Comparison of ENCODE assay signal across 27 cellular contexts in the genomic region with DNA sequence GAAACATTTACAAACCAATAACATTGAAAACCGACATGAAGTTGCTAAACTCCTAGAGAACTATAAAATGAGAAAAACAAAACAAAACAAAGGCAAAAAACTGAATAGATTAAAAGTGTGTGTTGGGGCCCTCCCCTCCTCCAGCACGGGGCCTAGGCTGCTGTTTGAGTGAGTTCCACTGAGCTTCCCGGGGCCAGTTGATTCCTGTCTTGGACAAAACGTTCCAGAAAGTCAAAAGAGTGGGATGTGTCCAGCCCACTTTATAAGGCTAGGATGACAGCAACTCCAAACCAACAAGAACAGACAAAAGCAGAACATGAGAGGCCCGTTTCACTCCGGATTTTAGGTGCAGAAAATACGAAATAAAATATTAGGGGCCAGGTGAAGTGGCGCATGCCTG. TPM values are rescaled to one million over a fixed set of nuclear protein-coding genes. Genes with fewer than 3 reads are reported as not detected.
DNase-seq lines count a peak whose midpoint lies in the region; ATAC-seq and TF ChIP-seq lines count a peak whose summit lies in the region.
"Had no signal": no experiment of that assay in that cellular context is flagged by ENCODE, and none has a peak within 500 bp of the region (broad histone marks: within the 10 kb centered on the region; RNA-seq: fewer than 3 reads in every experiment).

No MANE protein-coding gene starts in this region.

- WGBS in mammary epithelial cell (ENCODE audit: low coverage, missing lambda C conversion rate), result 3% methylated on average over 8 of the region's 8 CpGs

- intact Hi-C loops in mammary epithelial cell (cut with micrococcal nuclease), result no loop called here

- H3K9ac ChIP-seq in mammary epithelial cell (ENCODE audit: insufficient read depth, low read length), result peak overlapping the region; percentile 31

- ATAC-seq in CD4-positive, CD25-positive, alpha-beta regulatory T cell (ENCODE audit: low read depth in 2 of 2), result no peak
- no peak for ATAC-seq in HG03135 (IDR thresholded peaks at IDR 0.05; ENCODE audit: unreplicated experiment)
- ATAC-seq: activated CD4-positive, CD25-positive, alpha-beta regulatory T cell treated with anti-CD3 and anti-CD28 coated beads, Interleukin-2, amount 50 U/mL, for 24 hours; effector memory CD8-positive, alpha-beta T cell; lower lobe of right lung had no signal

- H3K4me3 Mint-ChIP-seq in CD4-positive, CD25-positive, alpha-beta regulatory T cell, result no peak overlapping the region
- no peak overlapping the region for H3K4me3 Mint-ChIP-seq in glutamatergic neuron (ENCODE audit: unreplicated experiment)
- H3K4me3 Mint-ChIP-seq in osteocyte (ENCODE audit: unreplicated experiment), result no peak overlapping the region
- H3K4me3 Mint-ChIP-seq: activated CD4-positive, alpha-beta memory T cell treated with anti-CD3 and anti-CD28 coated beads, Interleukin-2, amount 10 ng/mL, durations not matched to agents 7 days and 5 days; activated naive CD4-positive, alpha-beta T cell treated with anti-CD3 and anti-CD28 coated beads, Interleukin-2, amount 10 ng/mL, durations not matched to agents 7 days and 5 days; B cell; effector memory CD8-positive, alpha-beta T cell; IgD-negative memory B cell; stimulated activated naive CD8-positive, alpha-beta T cell treated with anti-CD3 and anti-CD28 coated beads, Interleukin-15, Interleukin-2, amounts not matched to agents 100 ng/mL and 50 ng/mL, for 24 hours had no signal

- H3K27ac Mint-ChIP-seq in CD4-positive, CD25-positive, alpha-beta regulatory T cell, result peak overlapping the region in 2 of 3 donors; percentile 20 to 77
- H3K27ac Mint-ChIP-seq in glutamatergic neuron (ENCODE audit: unreplicated experiment) (peak overlapping the region; percentile 22), osteocyte (ENCODE audit: unreplicated experiment) (peak overlapping the region; percentile 70)
- H3K27ac Mint-ChIP-seq: activated CD4-positive, alpha-beta memory T cell treated with anti-CD3 and anti-CD28 coated beads, Interleukin-2, amount 10 ng/mL, durations not matched to agents 7 days and 5 days; activated naive CD4-positive, alpha-beta T cell treated with anti-CD3 and anti-CD28 coated beads, Interleukin-2, amount 10 ng/mL, durations not matched to agents 7 days and 5 days; B cell; effector memory CD8-positive, alpha-beta T cell; IgD-negative memory B cell; stimulated activated naive CD8-positive, alpha-beta T cell treated with anti-CD3 and anti-CD28 coated beads, Interleukin-15, Interleukin-2, amounts not matched to agents 100 ng/mL and 50 ng/mL, for 24 hours had no signal

- BruUV-seq in mammary epithelial cell (replicated peaks; lab: Mats Ljungman, UMichigan), result no TSS peak

- no peaks in the 10 kb centered on the region for H3K79me2 ChIP-seq in mammary epithelial cell (ENCODE audit: insufficient read depth, low read length)

- TF ChIP-seq CTCF in mammary epithelial cell (conservative IDR thresholded peaks at IDR 0.05 in 1 of 2, IDR thresholded peaks at IDR 0.05 in 1 of 2; ENCODE audit: extremely low read depth in 1 of 2, insufficient read depth in 1 of 2, low read depth in 1 of 2, low read length in 2 of 2), result no peak
- no peak for TF ChIP-seq CTCF in glutamatergic neuron (IDR thresholded peaks at IDR 0.05; ENCODE audit: partially characterized antibody, unreplicated experiment)
- TF ChIP-seq CTCF in osteocyte (IDR thresholded peaks at IDR 0.05), result no peak

- H3K4me1 ChIP-seq in CD4-positive, CD25-positive, alpha-beta regulatory T cell (ENCODE audit: control insufficient read depth, insufficient read depth, low read length, poor library complexity, severe bottlenecking), result peaks cover 4% of the 10 kb centered on the region
- H3K4me1 ChIP-seq in mammary epithelial cell (ENCODE audit: insufficient read depth, low read length), result peaks cover 47% of the 10 kb centered on the region

- no peaks in the 10 kb centered on the region for H3K27me3 ChIP-seq in CD4-positive, CD25-positive, alpha-beta regulatory T cell (ENCODE audit: control insufficient read depth, insufficient read depth, low read length)
- H3K27me3 ChIP-seq in mammary epithelial cell (ENCODE audit: insufficient read depth, low read length), result no peaks in the 10 kb centered on the region

- CTCF ChIA-PET in mammary epithelial cell (lab: Charles Lee; ENCODE audit: low non-redundant PET) (no interaction called here), HEK293T (lab: Yijun Ruan, JAX) (no interaction called here)

- no peaks in the 10 kb centered on the region for H3K9me3 ChIP-seq in CD4-positive, CD25-positive, alpha-beta regulatory T cell (ENCODE audit: control insufficient read depth in 2 of 2, low read length in 2 of 2)
- H3K9me3 ChIP-seq in mammary epithelial cell (replicated peaks; ENCODE audit: insufficient read depth, low read length), result no peaks in the 10 kb centered on the region
- H3K9me3 ChIP-seq: lower lobe of right lung had no signal

- dilution Hi-C loops in mammary epithelial cell (cut with HindIII; ENCODE audit: low sequenced_read_pairs), result no loop called here

- H3K27ac ChIP-seq in CD4-positive, CD25-positive, alpha-beta regulatory T cell (ENCODE audit: insufficient read depth, low read length, poor library complexity, severe bottlenecking), result no peak overlapping the region
- H3K27ac ChIP-seq in mammary epithelial cell (ENCODE audit: insufficient read depth, low read depth, low read length), result no peak overlapping the region
- H3K27ac ChIP-seq: lower lobe of right lung, skin epidermis had no signal

- no peaks in the 10 kb centered on the region for H3K9me3 Mint-ChIP-seq in CD4-positive, CD25-positive, alpha-beta regulatory T cell
- H3K9me3 Mint-ChIP-seq in glutamatergic neuron (ENCODE audit: unreplicated experiment), result peaks cover 2% of the 10 kb centered on the region
- no peaks in the 10 kb centered on the region for H3K9me3 Mint-ChIP-seq in osteocyte (ENCODE audit: unreplicated experiment)
- H3K9me3 Mint-ChIP-seq: activated CD4-positive, alpha-beta memory T cell treated with anti-CD3 and anti-CD28 coated beads, Interleukin-2, amount 10 ng/mL, durations not matched to agents 7 days and 5 days; activated naive CD4-positive, alpha-beta T cell treated with anti-CD3 and anti-CD28 coated beads, Interleukin-2, amount 10 ng/mL, durations not matched to agents 7 days and 5 days; effector memory CD8-positive, alpha-beta T cell; IgD-negative memory B cell; stimulated activated naive CD8-positive, alpha-beta T cell treated with anti-CD3 and anti-CD28 coated beads, Interleukin-15, Interleukin-2, amounts not matched to agents 100 ng/mL and 50 ng/mL, for 24 hours had no signal

- in situ Hi-C loops in mammary epithelial cell (cut with MboI; ENCODE audit: low sequenced_read_pairs in 2 of 2), result no loop called here

- no peaks in the 10 kb centered on the region for H3K36me3 Mint-ChIP-seq in CD4-positive, CD25-positive, alpha-beta regulatory T cell
- H3K36me3 Mint-ChIP-seq in glutamatergic neuron (ENCODE audit: unreplicated experiment) (no peaks in the 10 kb centered on the region), osteocyte (ENCODE audit: unreplicated experiment) (no peaks in the 10 kb centered on the region)
- H3K36me3 Mint-ChIP-seq: activated naive CD4-positive, alpha-beta T cell treated with anti-CD3 and anti-CD28 coated beads, Interleukin-2, amount 10 ng/mL, durations not matched to agents 7 days and 5 days; IgD-negative memory B cell had no signal

- peak overlapping the region; percentile 71 for H2AFZ ChIP-seq in mammary epithelial cell (ENCODE audit: low read depth, low read length)

- POLR2A ChIA-PET in HEK293T (lab: Yijun Ruan, JAX), result interaction anchor here (0.7 to 3.9 kb wide), 5 partner anchors 7 to 19 kb away, joined by 3 to 29 read pairs (median 3); partner anchors contain the start of gene CSNK1D

- H3K4me2 ChIP-seq in mammary epithelial cell (ENCODE audit: insufficient read depth, low read depth, low read length), result peak overlapping the region; percentile 65

- H3K4me3 ChIP-seq in CD4-positive, CD25-positive, alpha-beta regulatory T cell (ENCODE audit: low read depth, low read length), result no peak overlapping the region
- no peak overlapping the region for H3K4me3 ChIP-seq in mammary epithelial cell (replicated peaks in 1 of 3; ENCODE audit: insufficient read depth in 1 of 3, low read depth in 2 of 3, low read length in 3 of 3)
- H3K4me3 ChIP-seq: lower lobe of right lung, skin epidermis had no signal

- H3K27me3 Mint-ChIP-seq in CD4-positive, CD25-positive, alpha-beta regulatory T cell, result peaks cover 5% of the 10 kb centered on the region
- H3K27me3 Mint-ChIP-seq in glutamatergic neuron (ENCODE audit: unreplicated experiment) (peaks cover 4% of the 10 kb centered on the region), osteocyte (ENCODE audit: unreplicated experiment) (no peaks in the 10 kb centered on the region)
- H3K27me3 Mint-ChIP-seq: B cell; effector memory CD8-positive, alpha-beta T cell; IgD-negative memory B cell; stimulated activated naive CD8-positive, alpha-beta T cell treated with anti-CD3 and anti-CD28 coated beads, Interleukin-15, Interleukin-2, amounts not matched to agents 100 ng/mL and 50 ng/mL, for 24 hours had no signal

- no peaks in the 10 kb centered on the region for H4K20me1 ChIP-seq in mammary epithelial cell (ENCODE audit: insufficient read depth, low read length)

- DNase-seq in CD4-positive, CD25-positive, alpha-beta regulatory T cell, result no peak
- peak; percentile 59 for DNase-seq in mammary epithelial cell
- DNase-seq in glutamatergic neuron, result no peak
- no peak for DNase-seq in osteocyte (ENCODE audit: extremely low spot score, unreplicated experiment)
- DNase-seq in D341Med (ENCODE audit: low spot score), result no peak
- no peak for DNase-seq in stimulated activated CD4-positive, alpha-beta T cell treated with anti-CD3 and anti-CD28 coated beads, Interleukin-2, amount 100 ng/mL, for 24 hours
- DNase-seq in HEK293T (ENCODE audit: extremely low spot score), result no peak
- DNase-seq: activated CD4-positive, alpha-beta memory T cell treated with anti-CD3 and anti-CD28 coated beads, Interleukin-2, amount 10 ng/mL, durations not matched to agents 7 days and 5 days; activated CD8-positive, alpha-beta memory T cell treated with anti-CD3 and anti-CD28 coated beads, Interleukin-2, amount 50 U/mL, for 48 hours; activated naive CD4-positive, alpha-beta T cell treated with anti-CD3 and anti-CD28 coated beads, Interleukin-2, amount 10 ng/mL, durations not matched to agents 7 days and 5 days; DMS153; effector memory CD8-positive, alpha-beta T cell; lower lobe of right lung; NCI-H1105 treated with DMSO at 0.1 percent for 48 hours; NCI-H2081; NCI-H226 had no signal

- H3K4me1 Mint-ChIP-seq in CD4-positive, CD25-positive, alpha-beta regulatory T cell, result peaks cover 0 to 7% (median 3%) of the 10 kb centered on the region in 4 donors
- H3K4me1 Mint-ChIP-seq in glutamatergic neuron (ENCODE audit: low read depth, unreplicated experiment) (peaks cover 3% of the 10 kb centered on the region), osteocyte (ENCODE audit: unreplicated experiment) (peaks cover 37% of the 10 kb centered on the region)

- H3K36me3 ChIP-seq in CD4-positive, CD25-positive, alpha-beta regulatory T cell (ENCODE audit: control insufficient read depth, insufficient read depth, low read length), result no peaks in the 10 kb centered on the region
- no peaks in the 10 kb centered on the region for H3K36me3 ChIP-seq in mammary epithelial cell (ENCODE audit: insufficient read depth, low read length)
- H3K36me3 ChIP-seq: lower lobe of right lung had no signal

RNA-seq across cellular contexts. Expression of gene CSNK1D, which starts 11.6 kb away (rescaled TPM):
- 333 TPM for total RNA-seq in CD4-positive, CD25-positive, alpha-beta regulatory T cell
- polyA plus RNA-seq in CD4-positive, CD25-positive, alpha-beta regulatory T cell, result 10 to 100 TPM; 41.2 to 50.3 (median 48.6) TPM
- total RNA-seq in mammary epithelial cell (100 to 1,000 TPM in 1 of 2 donors, 10 to 100 TPM in 1; 68.7 to 163 TPM), glutamatergic neuron (ENCODE audit: unreplicated experiment) (211 TPM), osteocyte (118 and 124 TPM in 2 replicates)
- 146 TPM for polyA plus RNA-seq in mammary epithelial cell
- 216 TPM for polyA minus RNA-seq in mammary epithelial cell

RNA-seq across cellular contexts. Expression of gene CD7, which starts 32.3 kb away (rescaled TPM):
- total RNA-seq in CD4-positive, CD25-positive, alpha-beta regulatory T cell, result 140 TPM
- 10 to 100 TPM; 56.3 to 76.9 (median 68.3) TPM for polyA plus RNA-seq in CD4-positive, CD25-positive, alpha-beta regulatory T cell
- not detected for total RNA-seq in mammary epithelial cell
- polyA plus RNA-seq in mammary epithelial cell, result not detected
- polyA minus RNA-seq in mammary epithelial cell, result not detected
- 0.27 TPM for total RNA-seq in glutamatergic neuron (ENCODE audit: unreplicated experiment)
- total RNA-seq in osteocyte, result 1.0 TPM in 2 replicates
- total RNA-seq: A673, glomerular endothelial cell, pulmonary artery endothelial cell, SK-MEL-5 had no signal
- polyA plus RNA-seq: fibroblast of lung had no signal

RNA-seq across cellular contexts. Expression of gene SECTM1, which starts 48.4 kb away (rescaled TPM):
- 0.52 TPM for total RNA-seq in CD4-positive, CD25-positive, alpha-beta regulatory T cell
- under 1 TPM; 0.38 to 0.91 (median 0.51) TPM for polyA plus RNA-seq in CD4-positive, CD25-positive, alpha-beta regulatory T cell
- total RNA-seq in mammary epithelial cell (1 to 10 TPM; 2.7 to 3.5 TPM), glutamatergic neuron (ENCODE audit: unreplicated experiment) (0.29 TPM), osteocyte (24.1 and 28.6 TPM in 2 replicates)
- 3.0 TPM for polyA plus RNA-seq in mammary epithelial cell
- polyA minus RNA-seq in mammary epithelial cell, result 2.4 TPM

RNA-seq across cellular contexts. Expression of gene SLC16A3, which starts 56.3 kb away (rescaled TPM):
- 52.5 TPM for total RNA-seq in CD4-positive, CD25-positive, alpha-beta regulatory T cell
- polyA plus RNA-seq in CD4-positive, CD25-positive, alpha-beta regulatory T cell, result 1 to 10 TPM; 1.5 to 3.3 (median 2.2) TPM
- total RNA-seq in mammary epithelial cell, result 100 to 1,000 TPM; 180 to 212 TPM
- 118 TPM for polyA plus RNA-seq in mammary epithelial cell
- 42.3 TPM for polyA minus RNA-seq in mammary epithelial cell
- 15.6 TPM for total RNA-seq in glutamatergic neuron (ENCODE audit: unreplicated experiment)
- total RNA-seq in osteocyte, result 12.9 and 18.1 TPM in 2 replicates

Comparison
In these comparisons a context has a peak if more than half of its experiments do, and no peak if none do; other contexts are left out.
1. RNA of gene CD7, which starts 32.3 kb away (total RNA-seq): 140 TPM in CD4-positive, CD25-positive, alpha-beta regulatory T cell (single experiment); 1.0 TPM in osteocyte, 0.27 TPM in glutamatergic neuron (single experiment) and not detected in mammary epithelial cell; every median in the first group is over 10 times any median in the second.
2. Peak in every context shown above with its lines, with median percentiles within 50 percentile points of each other: H3K27ac Mint-ChIP-seq.